In genomic region chr10:62045765-62046521, GRCh38 we compare ENCODE assay signal across 8 cellular contexts.
DNase-seq lines count a peak whose midpoint lies in the region; ATAC-seq and TF ChIP-seq lines count a peak whose summit lies in the region.

No MANE protein-coding gene starts in this region.

- H3K9me3 ChIP-seq in Peyer's patch (no peaks in the 10 kb centered on the region), endodermal cell (ENCODE audit: control insufficient read depth, low read length) (no peaks in the 10 kb centered on the region)

- no peaks in the 10 kb centered on the region for H3K9me2 ChIP-seq in GM23338 (ENCODE audit: insufficient read depth)

- no peaks in the 10 kb centered on the region for H3K27me3 ChIP-seq in Peyer's patch
- no peaks in the 10 kb centered on the region for H3K27me3 ChIP-seq in endodermal cell (ENCODE audit: control insufficient read depth, insufficient read depth, low read length, poor library complexity, severe bottlenecking)
- H3K27me3 ChIP-seq in GM23338 (ENCODE audit: insufficient read depth) = no peaks in the 10 kb centered on the region

- no peaks in the 10 kb centered on the region for H3F3A ChIP-seq in GM23338 (replicated peaks; ENCODE audit: low read depth)

- H3K36me3 ChIP-seq in Peyer's patch = no peaks in the 10 kb centered on the region
- H3K36me3 ChIP-seq in endodermal cell (ENCODE audit: control insufficient read depth, insufficient read depth, low read length) = no peaks in the 10 kb centered on the region
- H3K36me3 ChIP-seq in GM23338 (ENCODE audit: insufficient read depth) = no peaks in the 10 kb centered on the region

- H3K4me3 ChIP-seq in Peyer's patch = peak overlapping the region in 2 of 4 donors; percentile 38 to 47
- no peak overlapping the region for H3K4me3 ChIP-seq in endodermal cell (ENCODE audit: low read length)
- no peak overlapping the region for H3K4me3 ChIP-seq in GM23338

- H3K79me2 ChIP-seq in GM23338 (replicated peaks; ENCODE audit: insufficient read depth) = no peaks in the 10 kb centered on the region

- TF ChIP-seq CTCF in Peyer's patch (IDR thresholded peaks at IDR 0.05) (no peak), endodermal cell (conservative IDR thresholded peaks at IDR 0.05) (no peak), natural killer cell (IDR thresholded peaks at IDR 0.05) (no peak), GM23338 (conservative IDR thresholded peaks at IDR 0.05; ENCODE audit: low read depth in 2 of 2) (no peak)

- no peak overlapping the region for H3K4me3 Mint-ChIP-seq in endodermal cell
- H3K4me3 Mint-ChIP-seq in natural killer cell = peak overlapping the region; percentile 38
- H3K4me3 Mint-ChIP-seq in GM23338 = no peak overlapping the region

- H3K4me1 Mint-ChIP-seq in endodermal cell (peaks cover 69% of the 10 kb centered on the region), natural killer cell (peaks cover 82 to 84% of the 10 kb centered on the region in 2 donors), GM23338 (peaks cover 62% of the 10 kb centered on the region)

- no peak for TF ChIP-seq POLR2A in Peyer's patch (IDR thresholded peaks at IDR 0.05)

- no peaks in the 10 kb centered on the region for H3K9me3 Mint-ChIP-seq in endodermal cell
- no peaks in the 10 kb centered on the region for H3K9me3 Mint-ChIP-seq in natural killer cell
- H3K9me3 Mint-ChIP-seq in GM23338 = no peaks in the 10 kb centered on the region

- DNase-seq in Peyer's patch = no peak
- no peak for DNase-seq in endodermal cell
- no peak for DNase-seq in natural killer cell
- DNase-seq in GM23338 (ENCODE audit: low spot score) = no peak
- no peak for DNase-seq in NCI-H2196 treated with DMSO at 0.1 percent for 48 hours (lab: John Stamatoyannopoulos, UW; ENCODE audit: unreplicated experiment)
- no peak for DNase-seq in NCI-H128 (lab: John Stamatoyannopoulos, UW; ENCODE audit: unreplicated experiment)

- ATAC-seq in GM19324 (IDR thresholded peaks at IDR 0.05; ENCODE audit: low FRiP score, unreplicated experiment) = peak; percentile 1
- ATAC-seq in natural killer cell = peak in 1 of 3 donors; percentile 25
- ATAC-seq in GM23338 = no peak
- no peak for ATAC-seq in GM21576 (IDR thresholded peaks at IDR 0.05; ENCODE audit: unreplicated experiment)

- intact Hi-C loops in natural killer cell (cut with micrococcal nuclease) = loop anchor here (5.0 kb wide), 4 partner anchors 136 to 1221 kb away; no protein-coding TSS in a partner anchor

- no peaks in the 10 kb centered on the region for H4K20me1 ChIP-seq in GM23338 (replicated peaks; ENCODE audit: insufficient read depth)

- H3K4me2 ChIP-seq in GM23338 = no peak overlapping the region

- H3K27ac ChIP-seq in Peyer's patch = peak overlapping the region; percentile 79 to 90 (median 88)
- no peak overlapping the region for H3K27ac ChIP-seq in endodermal cell (ENCODE audit: low read depth, low read length)
- no peak overlapping the region for H3K27ac ChIP-seq in GM23338 (ENCODE audit: low read depth)

- H3K27me3 Mint-ChIP-seq in endodermal cell (ENCODE audit: insufficient read depth) (no peaks in the 10 kb centered on the region), natural killer cell (ENCODE audit: low read depth in 2 of 2) (no peaks in the 10 kb centered on the region), GM23338 (ENCODE audit: insufficient read depth, low read depth, poor library complexity) (peaks cover under 1% of the 10 kb centered on the region)

- H3K27ac Mint-ChIP-seq in endodermal cell (peak overlapping the region; percentile 13), natural killer cell (peak overlapping the region; percentile 84 to 89), GM23338 (no peak overlapping the region)

- no peak overlapping the region for H3K9ac ChIP-seq in endodermal cell (ENCODE audit: extremely low read depth, low read length, poor library complexity, severe bottlenecking)

- H3K4me1 ChIP-seq in Peyer's patch = peaks cover 0 to 51% (median 31%) of the 10 kb centered on the region in 4 donors
- H3K4me1 ChIP-seq in endodermal cell (ENCODE audit: control insufficient read depth, insufficient read depth, low read length) = peaks cover 20% of the 10 kb centered on the region
- peaks cover 51% of the 10 kb centered on the region for H3K4me1 ChIP-seq in GM23338 (ENCODE audit: insufficient read depth)

- H3K36me3 Mint-ChIP-seq in endodermal cell (ENCODE audit: low read depth) (no peaks in the 10 kb centered on the region), natural killer cell (no peaks in the 10 kb centered on the region), GM23338 (ENCODE audit: low read depth) (no peaks in the 10 kb centered on the region)

- no peak overlapping the region for H2AFZ ChIP-seq in GM23338

- 73 to 88% methylated on average over 2 to 11 of the region's 12 CpGs for WGBS in endodermal cell (ENCODE audit: insufficient coverage in 1 of 2, insufficient read length in 1 of 2), 2 experiments

TF ChIP-seq in GM23338, 12 proteins besides CTCF, POLR2A, EP300 and RAD21 (continues in another document):
- no peak for TF ChIP-seq ZNF114 (CRISPR knock-in tag; IDR thresholded peaks at IDR 0.05)
- TF ChIP-seq JUNB (IDR thresholded peaks at IDR 0.05; ENCODE audit: unreplicated experiment) = no peak
- no peak for TF ChIP-seq POLR2AphosphoS5 (IDR thresholded peaks at IDR 0.05; ENCODE audit: low read depth)
- TF ChIP-seq, protein P1, sequence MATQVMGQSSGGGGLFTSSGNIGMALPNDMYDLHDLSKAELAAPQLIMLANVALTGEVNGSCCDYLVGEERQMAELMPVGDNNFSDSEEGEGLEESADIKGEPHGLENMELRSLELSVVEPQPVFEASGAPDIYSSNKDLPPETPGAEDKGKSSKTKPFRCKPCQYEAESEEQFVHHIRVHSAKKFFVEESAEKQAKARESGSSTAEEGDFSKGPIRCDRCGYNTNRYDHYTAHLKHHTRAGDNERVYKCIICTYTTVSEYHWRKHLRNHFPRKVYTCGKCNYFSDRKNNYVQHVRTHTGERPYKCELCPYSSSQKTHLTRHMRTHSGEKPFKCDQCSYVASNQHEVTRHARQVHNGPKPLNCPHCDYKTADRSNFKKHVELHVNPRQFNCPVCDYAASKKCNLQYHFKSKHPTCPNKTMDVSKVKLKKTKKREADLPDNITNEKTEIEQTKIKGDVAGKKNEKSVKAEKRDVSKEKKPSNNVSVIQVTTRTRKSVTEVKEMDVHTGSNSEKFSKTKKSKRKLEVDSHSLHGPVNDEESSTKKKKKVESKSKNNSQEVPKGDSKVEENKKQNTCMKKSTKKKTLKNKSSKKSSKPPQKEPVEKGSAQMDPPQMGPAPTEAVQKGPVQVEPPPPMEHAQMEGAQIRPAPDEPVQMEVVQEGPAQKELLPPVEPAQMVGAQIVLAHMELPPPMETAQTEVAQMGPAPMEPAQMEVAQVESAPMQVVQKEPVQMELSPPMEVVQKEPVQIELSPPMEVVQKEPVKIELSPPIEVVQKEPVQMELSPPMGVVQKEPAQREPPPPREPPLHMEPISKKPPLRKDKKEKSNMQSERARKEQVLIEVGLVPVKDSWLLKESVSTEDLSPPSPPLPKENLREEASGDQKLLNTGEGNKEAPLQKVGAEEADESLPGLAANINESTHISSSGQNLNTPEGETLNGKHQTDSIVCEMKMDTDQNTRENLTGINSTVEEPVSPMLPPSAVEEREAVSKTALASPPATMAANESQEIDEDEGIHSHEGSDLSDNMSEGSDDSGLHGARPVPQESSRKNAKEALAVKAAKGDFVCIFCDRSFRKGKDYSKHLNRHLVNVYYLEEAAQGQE (IDR thresholded peaks at IDR 0.05; ENCODE audit: unreplicated experiment) = no peak
- TF ChIP-seq ZNF331 (CRISPR knock-in tag; IDR thresholded peaks at IDR 0.05; ENCODE audit: low read depth) = no peak

Comparison
In these comparisons a context has a peak if more than half of its experiments do, and no peak if none do; other contexts are left out.
1. H3K27ac ChIP-seq: peak in Peyer's patch (4 of 4); none in endodermal cell (single experiment) and GM23338 (single experiment).